Comparison of ENCODE assay signal across 12 cellular contexts in the genomic region with DNA sequence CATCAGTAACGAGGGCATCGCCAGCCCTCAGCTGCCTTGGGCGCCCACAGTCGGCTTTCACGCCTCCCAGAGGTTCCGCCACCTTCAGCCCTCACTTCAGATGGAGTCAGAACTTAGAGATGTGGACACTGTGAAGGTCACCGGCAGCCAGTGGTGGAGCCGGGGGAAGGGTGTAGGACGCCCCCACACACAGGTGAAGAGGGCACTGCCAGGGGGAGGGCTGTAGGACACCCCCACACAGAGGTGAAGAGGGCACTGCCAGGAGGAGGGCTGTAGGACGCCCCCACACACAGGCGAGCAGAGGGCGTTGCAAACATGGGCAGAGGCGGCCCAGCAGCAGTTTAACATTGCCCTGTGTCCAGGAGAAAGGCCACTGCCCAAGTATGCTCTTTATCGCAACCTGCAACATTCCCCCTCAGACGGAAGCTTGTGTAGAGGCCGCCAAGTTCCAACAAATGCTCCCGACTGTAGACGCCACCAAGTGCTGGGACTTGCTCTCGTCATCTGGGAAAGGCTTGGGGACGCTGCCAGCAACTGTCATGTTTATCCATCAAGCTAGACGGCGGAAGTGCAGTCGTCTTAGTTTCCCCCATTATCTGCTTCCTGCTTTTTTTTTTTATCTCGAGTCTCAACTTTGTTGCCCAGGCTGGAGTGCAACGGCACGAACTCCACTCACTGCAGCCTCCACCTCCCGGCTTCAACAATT. TPM values are rescaled to one million over a fixed set of nuclear protein-coding genes. Genes with fewer than 3 reads are reported as not detected.
DNase-seq lines count a peak whose midpoint lies in the region; ATAC-seq, FAIRE-seq and TF ChIP-seq lines count a peak whose summit lies in the region.
"Had no signal": no experiment of that assay in that cellular context is flagged by ENCODE, and none has a peak within 500 bp of the region (broad histone marks: within the 10 kb centered on the region; RNA-seq: fewer than 3 reads in every experiment).

No MANE protein-coding gene starts in this region.

- no peak for TF ChIP-seq POLR2A in endothelial cell of umbilical vein (IDR thresholded peaks at IDR 0.05; ENCODE audit: low read depth, low read length)

- no peaks in the 10 kb centered on the region for H3K36me3 Mint-ChIP-seq in natural killer cell

- H3K27me3 ChIP-seq in BLaER1 (no peaks in the 10 kb centered on the region), endothelial cell of umbilical vein (ENCODE audit: control insufficient read depth in 2 of 2, insufficient read depth in 2 of 2, low read length in 2 of 2) (no peaks in the 10 kb centered on the region)
- H3K27me3 ChIP-seq: esophagus muscularis mucosa had no signal

- peaks cover 92% of the 10 kb centered on the region for H3K4me1 ChIP-seq in BLaER1
- peaks cover 14% of the 10 kb centered on the region for H3K4me1 ChIP-seq in endothelial cell of umbilical vein (ENCODE audit: control insufficient read depth, extremely low read depth, insufficient read depth, low read length)

- peak overlapping the region; percentile 62 for H3K9ac ChIP-seq in BLaER1
- H3K9ac ChIP-seq in endothelial cell of umbilical vein (replicated peaks; ENCODE audit: extremely low read depth, insufficient read depth, low read length): no peak overlapping the region

- no peak for FAIRE-seq in endothelial cell of umbilical vein (lab: Jason Lieb, UNC)

- DNase-seq in NCI-H2171 (lab: John Stamatoyannopoulos, UW): peak; percentile 42
- DNase-seq in endothelial cell of umbilical vein (ENCODE audit: low read depth, low spot score): peak; percentile 74
- DNase-seq in mucosa of gallbladder (ENCODE audit: low spot score): peak; percentile 28
- no peak for DNase-seq in NCI-H510A (lab: John Stamatoyannopoulos, UW)
- no peak for DNase-seq in activated CD4-positive, CD25-positive, alpha-beta regulatory T cell treated with anti-CD3 and anti-CD28 coated beads, Interleukin-2, amount 50 U/mL, for 72 hours
- no peak for DNase-seq in natural killer cell
- DNase-seq: CD4-positive, alpha-beta memory T cell; T-helper 1 cell had no signal

- peak overlapping the region; percentile 85 for H3K4me2 ChIP-seq in BLaER1
- H3K4me2 ChIP-seq in endothelial cell of umbilical vein (ENCODE audit: insufficient read depth, low read length): peak overlapping the region; percentile 37

- H3K4me3 ChIP-seq in BLaER1 (peak overlapping the region; percentile 34), endothelial cell of umbilical vein (replicated peaks in 1 of 3; ENCODE audit: insufficient read depth in 1 of 3, low read depth in 1 of 3, low read length in 3 of 3) (no peak overlapping the region)
- H3K4me3 ChIP-seq: esophagus muscularis mucosa had no signal

- H3K27ac ChIP-seq in BLaER1 (peak overlapping the region; percentile 85), endothelial cell of umbilical vein (ENCODE audit: insufficient read depth, low read depth, low read length) (peak overlapping the region; percentile 30)

- intact Hi-C loops in endothelial cell of umbilical vein (cut with micrococcal nuclease): no loop called here
- intact Hi-C loops in natural killer cell (cut with micrococcal nuclease): loop anchor here (10.0 kb wide), 1 partner anchor 48 kb away; no protein-coding TSS in a partner anchor

- H3K27me3 Mint-ChIP-seq in natural killer cell (ENCODE audit: low read depth in 2 of 2): no peaks in the 10 kb centered on the region
- H3K27me3 Mint-ChIP-seq: activated naive CD8-positive, alpha-beta T cell; CD4-positive, alpha-beta memory T cell had no signal

- H3K9me3 Mint-ChIP-seq in natural killer cell: no peaks in the 10 kb centered on the region
- H3K9me3 Mint-ChIP-seq: CD4-positive, alpha-beta memory T cell had no signal

- dilution Hi-C loops in endothelial cell of umbilical vein (cut with MboI; ENCODE audit: extremely low pct_ligation_motif_present, low sequenced_read_pairs): no loop called here

- no peak for ATAC-seq in HG02884 (IDR thresholded peaks at IDR 0.05; ENCODE audit: unreplicated experiment)
- ATAC-seq in natural killer cell: no peak

- H3K27ac Mint-ChIP-seq in natural killer cell: no peak overlapping the region
- H3K27ac Mint-ChIP-seq: activated naive CD8-positive, alpha-beta T cell; CD4-positive, alpha-beta memory T cell had no signal

- POLR2A ChIA-PET in endothelial cell of umbilical vein (lab: Charles Lee): no interaction called here

- CTCF ChIA-PET in endothelial cell of umbilical vein (lab: Charles Lee): no interaction called here

- peaks cover 8% of the 10 kb centered on the region for H3K36me3 ChIP-seq in BLaER1
- H3K36me3 ChIP-seq in endothelial cell of umbilical vein (ENCODE audit: control insufficient read depth in 2 of 2, extremely low read depth in 1 of 2, insufficient read depth in 2 of 2, low read length in 2 of 2): peaks cover 4 to 6% of the 10 kb centered on the region in 2 experiments

- BruUV-seq in endothelial cell of umbilical vein (replicated peaks; lab: Mats Ljungman, UMichigan): no TSS peak

- H3K4me3 Mint-ChIP-seq in natural killer cell: no peak overlapping the region
- H3K4me3 Mint-ChIP-seq: activated naive CD8-positive, alpha-beta T cell; CD4-positive, alpha-beta memory T cell had no signal

- H3K79me2 ChIP-seq in endothelial cell of umbilical vein (ENCODE audit: control insufficient read depth, insufficient read depth, low read length): peaks cover under 1% of the 10 kb centered on the region

- H3K9me1 ChIP-seq in endothelial cell of umbilical vein (replicated peaks; ENCODE audit: control insufficient read depth, extremely low read depth, insufficient read depth, low read length): no peaks in the 10 kb centered on the region

- H3K4me1 Mint-ChIP-seq in natural killer cell: peaks cover 21 to 25% of the 10 kb centered on the region in 2 donors

- no peaks in the 10 kb centered on the region for H3K9me3 ChIP-seq in BLaER1
- no peaks in the 10 kb centered on the region for H3K9me3 ChIP-seq in endothelial cell of umbilical vein (replicated peaks; ENCODE audit: control insufficient read depth, insufficient read depth, low read length)
- H3K9me3 ChIP-seq: esophagus muscularis mucosa had no signal

- H4K20me1 ChIP-seq in BLaER1: no peaks in the 10 kb centered on the region; the same call in 1 of the 2 replicates
- H4K20me1 ChIP-seq in endothelial cell of umbilical vein (replicated peaks; ENCODE audit: control insufficient read depth, extremely low read depth, insufficient read depth, low read length): no peaks in the 10 kb centered on the region

- TF ChIP-seq CTCF in endothelial cell of umbilical vein (IDR thresholded peaks at IDR 0.05; ENCODE audit: extremely low read depth in 1 of 2, insufficient read depth in 1 of 2, low read depth in 1 of 2, low read length in 2 of 2) (no peak), natural killer cell (IDR thresholded peaks at IDR 0.05) (no peak)

- H2AFZ ChIP-seq in endothelial cell of umbilical vein (ENCODE audit: low read depth, low read length): no peak overlapping the region

TF ChIP-seq in endothelial cell of umbilical vein, 7 proteins besides CTCF, POLR2A, EP300 and RAD21:
- TF ChIP-seq MYC (IDR thresholded peaks at IDR 0.05; ENCODE audit: low read depth, low read length) (no peak), FOS (IDR thresholded peaks at IDR 0.05; ENCODE audit: borderline replicate concordance, insufficient read depth, low read length) (no peak), POLR2AphosphoS5 (IDR thresholded peaks at IDR 0.05; ENCODE audit: insufficient read depth, low read depth, low read length) (no peak), JUN (IDR thresholded peaks at IDR 0.05; ENCODE audit: borderline replicate concordance, insufficient read depth, insufficient read length, low read depth) (no peak), EZH2 (IDR thresholded peaks at IDR 0.05; ENCODE audit: borderline replicate concordance, low read depth, low read length, severe bottlenecking) (no peak), GATA2 (IDR thresholded peaks at IDR 0.05; ENCODE audit: insufficient read depth, insufficient read length, low read depth, low read length) (no peak)
- TF ChIP-seq, protein P1, sequence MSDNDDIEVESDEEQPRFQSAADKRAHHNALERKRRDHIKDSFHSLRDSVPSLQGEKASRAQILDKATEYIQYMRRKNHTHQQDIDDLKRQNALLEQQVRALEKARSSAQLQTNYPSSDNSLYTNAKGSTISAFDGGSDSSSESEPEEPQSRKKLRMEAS (IDR thresholded peaks at IDR 0.05; ENCODE audit: insufficient read depth, insufficient read length): no peak

RNA-seq across cellular contexts. Expression of a gene that starts 4.9 kb away (rescaled TPM):
- total RNA-seq in endothelial cell of umbilical vein (96.2 and 112 TPM in 2 replicates), mucosa of gallbladder (40.3 TPM), natural killer cell (10 to 100 TPM; 67.3 to 86.4 (median 84.6) TPM)
- polyA plus RNA-seq in endothelial cell of umbilical vein: 72.9 and 75.8 TPM in 2 replicates
- 74.0 and 88.0 TPM in 2 replicates for polyA plus RNA-seq in endothelial cell of umbilical vein (2011; cell fraction: cytosol; rRNA removed)
- 493 and 502 TPM in 2 replicates for polyA plus RNA-seq in endothelial cell of umbilical vein (2011; cell fraction: nucleus; rRNA removed)
- polyA plus RNA-seq in endothelial cell of umbilical vein (2012): 86.4 and 87.6 TPM in 2 replicates
- polyA minus RNA-seq in endothelial cell of umbilical vein: 300 and 319 TPM in 2 replicates
- 79.0 TPM for polyA minus RNA-seq in endothelial cell of umbilical vein (2011; cell fraction: cytosol; rRNA and poly(A)+ RNA removed)
- 164 and 238 TPM in 2 replicates for polyA minus RNA-seq in endothelial cell of umbilical vein (2011; cell fraction: nucleus; rRNA and poly(A)+ RNA removed)

RNA-seq across cellular contexts. Expression of a gene that starts 55.9 kb away (rescaled TPM):
- total RNA-seq in endothelial cell of umbilical vein: 45.7 and 52.8 TPM in 2 replicates
- polyA plus RNA-seq in endothelial cell of umbilical vein: 23.1 and 34.1 TPM in 2 replicates
- 25.6 and 29.1 TPM in 2 replicates for polyA plus RNA-seq in endothelial cell of umbilical vein (2011; cell fraction: cytosol; rRNA removed)
- polyA plus RNA-seq in endothelial cell of umbilical vein (2011; cell fraction: nucleus; rRNA removed): 14.0 and 16.6 TPM in 2 replicates
- 35.6 and 43.2 TPM in 2 replicates for polyA plus RNA-seq in endothelial cell of umbilical vein (2012)
- polyA minus RNA-seq in endothelial cell of umbilical vein: 31.2 and 39.4 TPM in 2 replicates
- 105 TPM for polyA minus RNA-seq in endothelial cell of umbilical vein (2011; cell fraction: cytosol; rRNA and poly(A)+ RNA removed)
- 8.9 and 12.9 TPM in 2 replicates for polyA minus RNA-seq in endothelial cell of umbilical vein (2011; cell fraction: nucleus; rRNA and poly(A)+ RNA removed)
- total RNA-seq in mucosa of gallbladder: 31.3 TPM
- total RNA-seq in natural killer cell: 10 to 100 TPM; 19.7 to 30.2 (median 21.9) TPM

Comparison
In these comparisons a context has a peak if more than half of its experiments do, and no peak if none do; other contexts are left out.
1. DNase-seq: peak in NCI-H2171 (single experiment), endothelial cell of umbilical vein (single experiment) and mucosa of gallbladder (single experiment); none in NCI-H510A (single experiment), activated CD4-positive, CD25-positive, alpha-beta regulatory T cell treated with anti-CD3 and anti-CD28 coated beads, Interleukin-2, amount 50 U/mL, for 72 hours (single experiment) and natural killer cell (single experiment).